In the genomic region with DNA sequence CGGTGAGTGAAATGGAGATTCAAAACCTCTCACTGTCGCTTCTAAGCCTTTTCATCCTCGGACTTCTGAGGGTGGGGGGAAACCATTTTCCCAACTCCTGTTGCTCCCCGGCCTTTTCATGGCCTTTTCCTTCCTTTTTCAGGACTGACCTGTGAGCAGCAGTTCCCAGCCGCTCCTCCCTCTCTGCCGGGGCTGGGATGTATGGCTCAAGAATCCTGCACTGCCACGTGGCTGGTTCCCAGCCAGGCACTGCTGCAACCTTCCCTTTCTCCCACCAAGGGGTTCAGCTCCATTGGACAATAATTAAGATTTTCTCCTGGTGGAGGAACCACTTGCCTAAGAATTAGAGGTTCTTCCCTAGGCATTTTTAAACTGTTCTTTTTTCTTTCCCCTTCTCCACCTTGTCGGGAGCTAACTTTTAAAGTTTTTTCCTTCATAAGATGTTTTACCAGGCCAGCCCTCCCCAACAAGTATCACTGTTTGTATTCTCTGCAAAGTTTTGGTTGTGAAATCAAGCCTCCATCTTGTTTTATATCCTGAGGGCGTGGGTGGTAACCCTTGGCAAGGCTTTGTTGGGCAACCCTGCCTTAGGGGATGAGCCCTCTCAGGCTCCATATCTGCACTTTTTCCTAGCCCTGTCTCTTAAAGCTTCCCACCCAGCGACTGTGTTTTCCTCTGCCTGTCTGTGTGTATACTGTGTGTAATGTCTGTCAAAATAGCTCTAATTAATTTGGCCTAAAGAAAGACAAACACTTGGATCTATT, we compare ENCODE assay signal across 13 cellular contexts.
A peak's percentile ranks its signal among the peaks of the same experiment; 100 is the strongest.
DNase-seq lines count a peak whose midpoint lies in the region; TF ChIP-seq lines count a peak whose summit lies in the region.
"Had no signal": no experiment of that assay in that cellular context is flagged by ENCODE, and none has a peak within 500 bp of the region (broad histone marks: within the 10 kb centered on the region; RNA-seq: fewer than 3 reads in every experiment).

No MANE protein-coding gene starts in this region.

- H3K36me3 Mint-ChIP-seq in type B pancreatic cell: no peaks in the 10 kb centered on the region
- H3K36me3 Mint-ChIP-seq in activated CD4-positive, alpha-beta T cell treated with anti-CD3 and anti-CD28 coated beads, Interleukin-2, amount 10 ng/mL, durations not matched to agents 7 days and 5 days (ENCODE audit: low read depth): no peaks in the 10 kb centered on the region

- TF ChIP-seq CTCF in type B pancreatic cell (conservative IDR thresholded peaks at IDR 0.05): no peak

- peak overlapping the region; percentile 13 for H3K4me3 Mint-ChIP-seq in type B pancreatic cell
- H3K4me3 Mint-ChIP-seq in activated CD4-positive, alpha-beta T cell treated with anti-CD3 and anti-CD28 coated beads, Interleukin-2, amount 10 ng/mL, durations not matched to agents 7 days and 5 days: no peak overlapping the region

- DNase-seq in NCI-H748 (lab: John Stamatoyannopoulos, UW; ENCODE audit: unreplicated experiment) (peak; percentile 7), NCI-H748 treated with DMSO at 0.1 percent for 48 hours (lab: John Stamatoyannopoulos, UW) (no peak), amniotic epithelial cell (ENCODE audit: low read depth) (peak; percentile 9), left kidney (ENCODE audit: low read depth, low spot score) (peak; percentile 40), type B pancreatic cell (ENCODE audit: extremely low spot score, unreplicated experiment) (no peak), CD1c-positive myeloid dendritic cell (ENCODE audit: extremely low spot score) (no peak)
- DNase-seq in stimulated activated CD4-positive, alpha-beta T cell treated with anti-CD3 and anti-CD28 coated beads, Interleukin-4, amount 100 ng/mL, for 1 hour: no peak
- DNase-seq in activated CD4-positive, alpha-beta T cell treated with anti-CD3 and anti-CD28 coated beads, Interleukin-2, amount 10 ng/mL, durations not matched to agents 7 days and 5 days: no peak
- DNase-seq: DMS 273 treated with DMSO at 0.1 percent for 48 hours, EL, NCI-H1436 treated with DMSO at 0.1 percent for 48 hours, NCI-H2081, NCI-H526 had no signal

- POLR2A ChIA-PET in activated CD4-positive, alpha-beta T cell treated with anti-CD3 and anti-CD28 coated beads, Interleukin-2, amount 10 ng/mL, durations not matched to agents 7 days and 5 days (lab: Charles Lee): no interaction called here

- H3K4me1 Mint-ChIP-seq in type B pancreatic cell (ENCODE audit: unreplicated experiment): peaks cover 7% of the 10 kb centered on the region
- H3K4me1 Mint-ChIP-seq in activated CD4-positive, alpha-beta T cell treated with anti-CD3 and anti-CD28 coated beads, Interleukin-2, amount 10 ng/mL, durations not matched to agents 7 days and 5 days: no peaks in the 10 kb centered on the region

- CTCF ChIA-PET in activated CD4-positive, alpha-beta T cell treated with anti-CD3 and anti-CD28 coated beads, Interleukin-2, amount 10 ng/mL, durations not matched to agents 7 days and 5 days (lab: Charles Lee): no interaction called here

- peaks cover 6% of the 10 kb centered on the region for H3K9me3 Mint-ChIP-seq in type B pancreatic cell
- H3K9me3 Mint-ChIP-seq in activated CD4-positive, alpha-beta T cell treated with anti-CD3 and anti-CD28 coated beads, Interleukin-2, amount 10 ng/mL, durations not matched to agents 7 days and 5 days: peaks cover 8% of the 10 kb centered on the region

- no peaks in the 10 kb centered on the region for H3K27me3 Mint-ChIP-seq in type B pancreatic cell
- no peaks in the 10 kb centered on the region for H3K27me3 Mint-ChIP-seq in activated CD4-positive, alpha-beta T cell treated with anti-CD3 and anti-CD28 coated beads, Interleukin-2, amount 10 ng/mL, durations not matched to agents 7 days and 5 days

- H3K27ac Mint-ChIP-seq in type B pancreatic cell: no peak overlapping the region
- no peak overlapping the region for H3K27ac Mint-ChIP-seq in activated CD4-positive, alpha-beta T cell treated with anti-CD3 and anti-CD28 coated beads, Interleukin-2, amount 10 ng/mL, durations not matched to agents 7 days and 5 days

Comparison
In these comparisons a context has a peak if more than half of its experiments do, and no peak if none do; other contexts are left out.
1. DNase-seq: peak in NCI-H748 (single experiment), amniotic epithelial cell (single experiment) and left kidney (single experiment); none in NCI-H748 treated with DMSO at 0.1 percent for 48 hours (single experiment), type B pancreatic cell (single experiment), CD1c-positive myeloid dendritic cell (single experiment), stimulated activated CD4-positive, alpha-beta T cell treated with anti-CD3 and anti-CD28 coated beads, Interleukin-4, amount 100 ng/mL, for 1 hour (single experiment) and activated CD4-positive, alpha-beta T cell treated with anti-CD3 and anti-CD28 coated beads, Interleukin-2, amount 10 ng/mL, durations not matched to agents 7 days and 5 days (single experiment).